8 cellular contexts compared by ENCODE assay signal in the genomic region with DNA sequence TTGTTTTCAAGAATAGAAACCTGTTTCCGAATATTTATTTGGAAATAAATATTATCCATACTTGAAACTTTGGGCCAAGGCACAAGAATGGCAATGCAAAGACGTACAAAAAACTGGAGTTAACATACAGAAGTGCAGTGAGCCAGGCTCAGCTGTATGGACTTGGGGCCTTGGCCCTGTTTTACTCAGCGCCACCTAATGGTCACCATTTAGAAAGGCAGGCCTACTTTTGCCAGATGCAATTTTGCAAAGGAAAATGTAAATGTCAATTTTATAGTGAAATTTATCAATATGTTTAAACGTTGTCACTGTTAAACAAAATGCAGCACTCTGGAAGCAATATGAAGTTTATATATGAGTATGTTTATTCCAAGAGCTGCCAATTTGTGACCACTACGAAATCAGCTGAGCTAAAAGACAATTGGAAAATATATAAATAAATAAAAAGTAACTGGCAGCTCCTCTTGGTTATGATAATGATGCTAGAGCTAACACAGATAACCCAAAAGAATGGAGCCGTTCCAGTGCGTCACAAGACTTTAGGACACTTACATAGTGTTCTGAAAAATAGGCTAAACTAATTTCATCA.
DNase-seq lines count a peak whose midpoint lies in the region; ATAC-seq and TF ChIP-seq lines count a peak whose summit lies in the region.

No MANE protein-coding gene starts in this region.

- peak; percentile 6 for DNase-seq in activated CD4-positive, CD25-positive, alpha-beta regulatory T cell treated with anti-CD3 and anti-CD28 coated beads, Interleukin-2, amount 50 U/mL, for 16 hours (ENCODE audit: low read depth, low spot score)
- DNase-seq in activated CD4-positive, CD25-positive, alpha-beta regulatory T cell treated with anti-CD3 and anti-CD28 coated beads, Interleukin-2, amount 50 U/mL, for 72 hours: no peak
- DNase-seq in GM20000 (ENCODE audit: low spot score) (peak; percentile 13), activated B cell treated with CpG ODN at 0.5 μM for 24 hours (no peak), germinal center (ENCODE audit: low spot score) (peak; percentile 14), C1 segment of cervical spinal cord (lab: John Stamatoyannopoulos, UW) (no peak)
- DNase-seq in stimulated activated naive B cell treated with anti-CD40 and anti-IgM and Interleukin-4, amounts not matched to agents 10 μg/mL and 1 μg/mL and 100 μg/mL, for 72 hours: no peak

- no peaks in the 10 kb centered on the region for H3K27me3 Mint-ChIP-seq in activated B cell treated with CpG ODN at 0.5 μM for 24 hours
- H3K27me3 Mint-ChIP-seq in stimulated activated naive B cell treated with anti-CD40 and anti-IgM and Interleukin-4, amounts not matched to agents 10 μg/mL and 1 μg/mL and 100 μg/mL, for 72 hours: no peaks in the 10 kb centered on the region

- intact Hi-C loops in activated B cell treated with CpG ODN at 0.5 μM for 24 hours (cut with micrococcal nuclease): loop anchor here (1.0 kb wide), 3 partner anchors 122 to 250 kb away; no protein-coding TSS in a partner anchor

- TF ChIP-seq CTCF in GM20000 (IDR thresholded peaks at IDR 0.05; ENCODE audit: extremely low read depth, missing control alignments): peak; percentile 70
- TF ChIP-seq CTCF in LNCAP (IDR thresholded peaks at IDR 0.05): peak; percentile 82
- TF ChIP-seq CTCF in activated B cell treated with CpG ODN at 0.5 μM for 24 hours (IDR thresholded peaks at IDR 0.05): peak; percentile 72

- H3K4me1 Mint-ChIP-seq in activated B cell treated with CpG ODN at 0.5 μM for 24 hours: peaks cover 11% of the 10 kb centered on the region
- peaks cover 6 to 22% of the 10 kb centered on the region in 2 donors for H3K4me1 Mint-ChIP-seq in stimulated activated naive B cell treated with anti-CD40 and anti-IgM and Interleukin-4, amounts not matched to agents 10 μg/mL and 1 μg/mL and 100 μg/mL, for 72 hours

- peaks cover 34% of the 10 kb centered on the region for H3K36me3 Mint-ChIP-seq in activated B cell treated with CpG ODN at 0.5 μM for 24 hours (ENCODE audit: low read depth)
- peaks cover 6 to 13% of the 10 kb centered on the region in 2 donors for H3K36me3 Mint-ChIP-seq in stimulated activated naive B cell treated with anti-CD40 and anti-IgM and Interleukin-4, amounts not matched to agents 10 μg/mL and 1 μg/mL and 100 μg/mL, for 72 hours

- CTCF ChIA-PET in activated B cell treated with CpG ODN at 0.5 μM for 24 hours (lab: Charles Lee): interaction anchor here (0.6 to 2.1 kb wide), 21 partner anchors 9 to 250 kb away, joined by 3 to 33 read pairs (median 4); no protein-coding TSS in a partner anchor

- peak; percentile 88 for ATAC-seq in activated B cell treated with CpG ODN at 0.5 μM for 24 hours (ENCODE audit: low read depth)
- peak; percentile 68 to 71 for ATAC-seq in stimulated activated naive B cell treated with anti-CD40 and anti-IgM and Interleukin-4, amounts not matched to agents 10 μg/mL and 1 μg/mL and 100 μg/mL, for 72 hours (replicated peaks)

- no peak overlapping the region for H3K27ac Mint-ChIP-seq in activated B cell treated with CpG ODN at 0.5 μM for 24 hours
- no peak overlapping the region for H3K27ac Mint-ChIP-seq in stimulated activated naive B cell treated with anti-CD40 and anti-IgM and Interleukin-4, amounts not matched to agents 10 μg/mL and 1 μg/mL and 100 μg/mL, for 72 hours

- POLR2A ChIA-PET in activated B cell treated with CpG ODN at 0.5 μM for 24 hours (lab: Charles Lee): no interaction called here

- H3K4me3 Mint-ChIP-seq in activated B cell treated with CpG ODN at 0.5 μM for 24 hours: no peak overlapping the region
- H3K4me3 Mint-ChIP-seq in stimulated activated naive B cell treated with anti-CD40 and anti-IgM and Interleukin-4, amounts not matched to agents 10 μg/mL and 1 μg/mL and 100 μg/mL, for 72 hours: no peak overlapping the region

- no peaks in the 10 kb centered on the region for H3K9me3 Mint-ChIP-seq in activated B cell treated with CpG ODN at 0.5 μM for 24 hours
- H3K9me3 Mint-ChIP-seq in stimulated activated naive B cell treated with anti-CD40 and anti-IgM and Interleukin-4, amounts not matched to agents 10 μg/mL and 1 μg/mL and 100 μg/mL, for 72 hours: no peaks in the 10 kb centered on the region

Comparison
In these comparisons a context has a peak if more than half of its experiments do, and no peak if none do; other contexts are left out.
1. DNase-seq: peak in activated CD4-positive, CD25-positive, alpha-beta regulatory T cell treated with anti-CD3 and anti-CD28 coated beads, Interleukin-2, amount 50 U/mL, for 16 hours (single experiment), GM20000 (single experiment) and germinal center (single experiment); none in activated CD4-positive, CD25-positive, alpha-beta regulatory T cell treated with anti-CD3 and anti-CD28 coated beads, Interleukin-2, amount 50 U/mL, for 72 hours (single experiment), activated B cell treated with CpG ODN at 0.5 μM for 24 hours (single experiment), stimulated activated naive B cell treated with anti-CD40 and anti-IgM and Interleukin-4, amounts not matched to agents 10 μg/mL and 1 μg/mL and 100 μg/mL, for 72 hours (single experiment) and C1 segment of cervical spinal cord (0 of 14).
2. Peak in every context shown above with its lines, with median percentiles within 50 percentile points of each other: CTCF ChIP-seq.